Comparison of ENCODE assay signal across 21 cellular contexts in genomic region chr2:113834057-113834720, GRCh38. TPM values are rescaled to one million over a fixed set of nuclear protein-coding genes. Genes with fewer than 3 reads are reported as not detected.
A peak's percentile ranks its signal among the peaks of the same experiment; 100 is the strongest.
DNase-seq lines count a peak whose midpoint lies in the region; ATAC-seq and TF ChIP-seq lines count a peak whose summit lies in the region.
"Had no signal": no experiment of that assay in that cellular context is flagged by ENCODE, and none has a peak within 500 bp of the region (broad histone marks: within the 10 kb centered on the region; RNA-seq: fewer than 3 reads in every experiment).

No MANE protein-coding gene starts in this region.

- H3K27me3 ChIP-seq in PC-9 (ENCODE audit: insufficient read depth, low read depth) (no peaks in the 10 kb centered on the region), neutrophil (no peaks in the 10 kb centered on the region), left ventricle myocardium inferior (ENCODE audit: low read depth) (no peaks in the 10 kb centered on the region)
- H3K27me3 ChIP-seq: MG63 had no signal

- TF ChIP-seq CTCF in PC-9 (conservative IDR thresholded peaks at IDR 0.05) = no peak
- TF ChIP-seq CTCF in neutrophil (IDR thresholded peaks at IDR 0.05) = no peak
- TF ChIP-seq CTCF in left ventricle myocardium inferior (IDR thresholded peaks at IDR 0.05; ENCODE audit: borderline replicate concordance) = no peak

- CTCF ChIA-PET in PC-9 (lab: Charles Lee) = no interaction called here

- H3K79me2 ChIP-seq in PC-9 (ENCODE audit: low read depth) = no peaks in the 10 kb centered on the region

- H4K20me1 ChIP-seq in PC-9 (ENCODE audit: insufficient read depth) = no peaks in the 10 kb centered on the region

- no peak overlapping the region for H3K4me2 ChIP-seq in PC-9
- H3K4me2 ChIP-seq: SK-N-SH had no signal

- H3K27ac ChIP-seq in PC-9 (no peak overlapping the region), neutrophil (peak overlapping the region; percentile 82), left ventricle myocardium inferior (replicated peaks) (no peak overlapping the region)

- H3K9me3 ChIP-seq in PC-9 (ENCODE audit: insufficient read depth, low read depth) = no peaks in the 10 kb centered on the region
- H3K9me3 ChIP-seq in neutrophil = no peaks in the 10 kb centered on the region
- no peaks in the 10 kb centered on the region for H3K9me3 ChIP-seq in left ventricle myocardium inferior (replicated peaks)
- H3K9me3 ChIP-seq: MG63, SK-N-SH had no signal

- no peak overlapping the region for H2AFZ ChIP-seq in PC-9

- no TSS peak for BruUV-seq in PC-9 (replicated peaks; lab: Mats Ljungman, UMichigan)

- DNase-seq in CD1c-positive myeloid dendritic cell (ENCODE audit: extremely low spot score) (peak; percentile 11), PC-9 (peak; percentile 43 to 54), glomerular visceral epithelial cell (ENCODE audit: extremely low spot score) (peak; percentile 67), left ventricle myocardium inferior (no peak), NCI-H748 treated with DMSO at 0.1 percent for 48 hours (lab: John Stamatoyannopoulos, UW) (no peak), GM19238 (ENCODE audit: insufficient read length, low spot score) (no peak)
- DNase-seq: 8988T; Calu3; CD4-positive, CD25-positive, alpha-beta regulatory T cell; IMR-90; Kasumi-1; MG63; NCI-H1048; NCI-H1436; NCI-H2081; NK-92 treated with Interleukin-12 subunit alpha and Interleukin-12 subunit beta, amount 100 ng/mL, for 24 hours; SHP77 treated with DMSO at 0.1 percent for 48 hours; SK-N-SH had no signal

- intact Hi-C loops in PC-9 (cut with micrococcal nuclease; ENCODE audit: unreplicated experiment) = no loop called here
- intact Hi-C loops in left ventricle myocardium inferior (cut with micrococcal nuclease) = no loop called here

- POLR2A ChIA-PET in PC-9 (lab: Charles Lee; ENCODE audit: unreplicated experiment) = interaction anchor here (0.5 to 0.8 kb wide), 6 partner anchors 15 to 594 kb away, joined by 3 to 17 read pairs (median 8); partner anchors contain the start of gene SLC35F5

- H3K4me1 ChIP-seq in PC-9 (replicated peaks; ENCODE audit: insufficient read depth) (peaks cover 10% of the 10 kb centered on the region), neutrophil (ENCODE audit: control insufficient read depth in 1 of 2, insufficient read depth in 1 of 2, low read depth in 1 of 2, low read length in 1 of 2) (peaks cover 17 to 27% of the 10 kb centered on the region in 2 experiments), left ventricle myocardium inferior (no peaks in the 10 kb centered on the region)

- H3K36me3 ChIP-seq in PC-9 (ENCODE audit: low read depth) (no peaks in the 10 kb centered on the region), neutrophil (no peaks in the 10 kb centered on the region), left ventricle myocardium inferior (no peaks in the 10 kb centered on the region)
- H3K36me3 ChIP-seq: MG63 had no signal

- H3K4me3 ChIP-seq in PC-9 = no peak overlapping the region
- peak overlapping the region in 1 of 2 experiments; percentile 31 for H3K4me3 ChIP-seq in neutrophil (ENCODE audit: low read depth in 1 of 2, low read length in 1 of 2)
- no peak overlapping the region for H3K4me3 ChIP-seq in left ventricle myocardium inferior
- H3K4me3 ChIP-seq: GM12878, MG63 had no signal

- peaks cover 7% of the 10 kb centered on the region; the same call in 1 of the 2 replicates for H3F3A ChIP-seq in PC-9 (ENCODE audit: insufficient read depth, low read depth)

- no peak for ATAC-seq in GM18502 (IDR thresholded peaks at IDR 0.05; ENCODE audit: poor library complexity, unreplicated experiment)
- ATAC-seq: GM12878 had no signal

- H3K9me2 ChIP-seq in PC-9 (ENCODE audit: insufficient read depth) = no peaks in the 10 kb centered on the region
- H3K9me2 ChIP-seq: SK-N-SH had no signal

RNA-seq across cellular contexts. Expression of gene ACTR3, which starts 55.7 kb away (rescaled TPM):
- total RNA-seq in PC-9 (2021) = 220 and 222 TPM in 2 replicates
- 108 TPM for total RNA-seq in left ventricle myocardium inferior

Comparison
In these comparisons a context has a peak if more than half of its experiments do, and no peak if none do; other contexts are left out.
1. DNase-seq: peak in CD1c-positive myeloid dendritic cell (single experiment), PC-9 (2 of 2) and glomerular visceral epithelial cell (single experiment); none in left ventricle myocardium inferior (single experiment), NCI-H748 treated with DMSO at 0.1 percent for 48 hours (single experiment) and GM19238 (single experiment).